In genomic region chr17:40828454-40829039, GRCh38 we compare ENCODE assay signal across 28 cellular contexts. TPM values are rescaled to one million over a fixed set of nuclear protein-coding genes. Genes with fewer than 3 reads are reported as not detected.
A peak's percentile ranks its signal among the peaks of the same experiment; 100 is the strongest.
DNase-seq lines count a peak whose midpoint lies in the region; ATAC-seq, FAIRE-seq and TF ChIP-seq lines count a peak whose summit lies in the region.
"Had no signal": no experiment of that assay in that cellular context is flagged by ENCODE, and none has a peak within 500 bp of the region (broad histone marks: within the 10 kb centered on the region; RNA-seq: fewer than 3 reads in every experiment).

No MANE protein-coding gene starts in this region.

- no peak overlapping the region for H3K4me3 Mint-ChIP-seq in activated T-helper 1 cell treated with anti-CD3 and anti-CD28 coated beads, Interleukin-12 subunit alpha, Interleukin-12 subunit beta, Interleukin-2, Interleukin-4 antibody, amounts not matched to agents 30 ng/mL and 10 ng/mL and 1 ng/mL, durations not matched to agents 14 hours and 24 hours and 36 hours
- H3K4me3 Mint-ChIP-seq: activated CD4-positive, alpha-beta T cell treated with anti-CD3 and anti-CD28 coated beads, Interleukin-2, amount 10 ng/mL, durations not matched to agents 24 days and 14 days; HFFc6; neural crest cell had no signal

- H3K79me2 ChIP-seq in K562 (ENCODE audit: control insufficient read depth, insufficient read depth, low read length) (peaks cover 66% of the 10 kb centered on the region), smooth muscle cell (ENCODE audit: low read depth) (peaks cover 3% of the 10 kb centered on the region)

- peak overlapping the region; percentile 35 for H2AFZ ChIP-seq in K562 (ENCODE audit: low read depth, low read length)
- no peak overlapping the region for H2AFZ ChIP-seq in smooth muscle cell (ENCODE audit: low read depth)

- no peak for TF ChIP-seq CTCF in heart right ventricle (IDR thresholded peaks at IDR 0.05)
- no peak for TF ChIP-seq CTCF in K562 (IDR thresholded peaks at IDR 0.05 in 2 of 3, conservative IDR thresholded peaks at IDR 0.05 in 1 of 3; ENCODE audit: insufficient read depth in 2 of 3, low read depth in 1 of 3, low read length in 3 of 3)
- TF ChIP-seq CTCF in right atrium auricular region (IDR thresholded peaks at IDR 0.05), result no peak
- TF ChIP-seq CTCF in esophagus squamous epithelium (IDR thresholded peaks at IDR 0.05), result no peak
- no peak for TF ChIP-seq CTCF in smooth muscle cell (IDR thresholded peaks at IDR 0.05; ENCODE audit: borderline replicate concordance, insufficient read depth, poor library complexity, severe bottlenecking)

- peaks cover 5% of the 10 kb centered on the region for H3K27me3 Mint-ChIP-seq in activated T-helper 1 cell treated with anti-CD3 and anti-CD28 coated beads, Interleukin-12 subunit alpha, Interleukin-12 subunit beta, Interleukin-2, Interleukin-4 antibody, amounts not matched to agents 30 ng/mL and 10 ng/mL and 1 ng/mL, durations not matched to agents 14 hours and 24 hours and 36 hours (ENCODE audit: insufficient read depth)

- H3F3A ChIP-seq in smooth muscle cell (ENCODE audit: low read depth), result no peaks in the 10 kb centered on the region

- H3K4me2 ChIP-seq in K562 (ENCODE audit: insufficient read depth, low read length), result peak overlapping the region; percentile 81
- no peak overlapping the region for H3K4me2 ChIP-seq in smooth muscle cell

- peaks cover 0 to 7% (median 0%) of the 10 kb centered on the region in 9 donors for H3K36me3 ChIP-seq in heart right ventricle
- H3K36me3 ChIP-seq in K562 (ENCODE audit: control insufficient read depth, insufficient read depth, low read length), result peaks cover 16% of the 10 kb centered on the region
- H3K36me3 ChIP-seq in right atrium auricular region, result no peaks in the 10 kb centered on the region
- no peaks in the 10 kb centered on the region for H3K36me3 ChIP-seq in aorta (ENCODE audit: control insufficient read depth in 1 of 2, insufficient read depth in 2 of 2, low read length in 1 of 2)
- peaks cover 0 to 3% (median 0%) of the 10 kb centered on the region in 3 donors for H3K36me3 ChIP-seq in esophagus squamous epithelium
- H3K36me3 ChIP-seq in smooth muscle cell (ENCODE audit: low read depth), result no peaks in the 10 kb centered on the region
- H3K36me3 ChIP-seq: lower lobe of right lung had no signal

- no peak for TF ChIP-seq RAD21 in K562 (CRISPR knock-in tag; conservative IDR thresholded peaks at IDR 0.05 in 1 of 2, IDR thresholded peaks at IDR 0.05 in 1 of 2)

- H3K9ac ChIP-seq in K562 (ENCODE audit: insufficient read depth in 1 of 2, low read depth in 2 of 2, low read length in 2 of 2), result peak overlapping the region in 1 of 2 experiments; percentile 88; a peak in 2 of 4 replicates
- H3K9ac ChIP-seq in smooth muscle cell (ENCODE audit: low read depth), result no peak overlapping the region

- H3K27ac Mint-ChIP-seq in activated T-helper 1 cell treated with anti-CD3 and anti-CD28 coated beads, Interleukin-12 subunit alpha, Interleukin-12 subunit beta, Interleukin-2, Interleukin-4 antibody, amounts not matched to agents 30 ng/mL and 10 ng/mL and 1 ng/mL, durations not matched to agents 14 hours and 24 hours and 36 hours, result no peak overlapping the region
- H3K27ac Mint-ChIP-seq: activated CD4-positive, alpha-beta T cell treated with anti-CD3 and anti-CD28 coated beads, Interleukin-2, amount 10 ng/mL, durations not matched to agents 24 days and 14 days; effector memory CD8-positive, alpha-beta T cell; HFFc6 had no signal

- POLR2A ChIA-PET in K562 (lab: Yijun Ruan, JAX), result interaction anchor here (0.6 to 1.7 kb wide), 7 partner anchors 8 to 1461 kb away, joined by 3 to 14 read pairs (median 4); no protein-coding TSS in a partner anchor

- no peak for TF ChIP-seq EP300 in K562 (IDR thresholded peaks at IDR 0.05; ENCODE audit: low read length)

- CTCF ChIA-PET in K562 (lab: Yijun Ruan, JAX; ENCODE audit: low intra/inter-chr PET ratio), result no interaction called here

- ATAC-seq in heart right ventricle (peak in 6 of 8 donors; percentile 61 to 92 (median 64)), Right ventricle myocardium superior (ENCODE audit: poor library complexity) (no peak), K562 (peak; percentile 12), aorta (ENCODE audit: low FRiP score) (peak; percentile 82)
- ATAC-seq: effector memory CD8-positive, alpha-beta T cell; psoas muscle had no signal

- H3K9me3 ChIP-seq in heart right ventricle, result no peaks in the 10 kb centered on the region
- H3K9me3 ChIP-seq in K562 (replicated peaks; ENCODE audit: control insufficient read depth, insufficient read depth, low read depth, low read length), result no peaks in the 10 kb centered on the region
- no peaks in the 10 kb centered on the region for H3K9me3 ChIP-seq in right atrium auricular region
- no peaks in the 10 kb centered on the region for H3K9me3 ChIP-seq in aorta (ENCODE audit: control insufficient read depth, low read length)
- H3K9me3 ChIP-seq in esophagus squamous epithelium, result no peaks in the 10 kb centered on the region
- no peaks in the 10 kb centered on the region for H3K9me3 ChIP-seq in smooth muscle cell (replicated peaks; ENCODE audit: low read depth)
- H3K9me3 ChIP-seq: lower lobe of right lung, psoas muscle had no signal

- TSS peak; percentile 65 for BruUV-seq in K562 (replicated peaks; lab: Mats Ljungman, UMichigan)

- H3K27me3 ChIP-seq in heart right ventricle (no peaks in the 10 kb centered on the region), K562 (ENCODE audit: control insufficient read depth in 2 of 2, insufficient read depth in 2 of 2, low read length in 2 of 2) (no peaks in the 10 kb centered on the region), right atrium auricular region (no peaks in the 10 kb centered on the region), aorta (ENCODE audit: control insufficient read depth in 1 of 2, insufficient read depth in 2 of 2, low read length in 1 of 2) (no peaks in the 10 kb centered on the region), esophagus squamous epithelium (no peaks in the 10 kb centered on the region), smooth muscle cell (ENCODE audit: low read depth) (peaks cover 33% of the 10 kb centered on the region)

- intact Hi-C loops in heart right ventricle (cut with DNase I) (loop anchor here in 1 of 10 donors (10.0 kb wide), 1 partner anchor 64 kb away; no protein-coding TSS in a partner anchor), Right ventricle myocardium superior (cut with DNase I) (no loop called here), K562 (cut with micrococcal nuclease) (loop anchor here (1.0 kb wide), 1 partner anchor 8 kb away; no protein-coding TSS in a partner anchor), aorta (cut with DNase I) (no loop called here), esophagus squamous epithelium (cut with DNase I) (no loop called here)
- intact Hi-C loops in activated T-helper 1 cell treated with anti-CD3 and anti-CD28 coated beads, Interleukin-12 subunit alpha, Interleukin-12 subunit beta, Interleukin-2, Interleukin-4 antibody, amounts not matched to agents 30 ng/mL and 10 ng/mL and 1 ng/mL, durations not matched to agents 14 hours and 24 hours and 36 hours (cut with micrococcal nuclease), result no loop called here

- peaks cover 1% of the 10 kb centered on the region for H3K36me3 Mint-ChIP-seq in activated T-helper 1 cell treated with anti-CD3 and anti-CD28 coated beads, Interleukin-12 subunit alpha, Interleukin-12 subunit beta, Interleukin-2, Interleukin-4 antibody, amounts not matched to agents 30 ng/mL and 10 ng/mL and 1 ng/mL, durations not matched to agents 14 hours and 24 hours and 36 hours (ENCODE audit: low read depth)

- H3K4me1 ChIP-seq in heart right ventricle, result peaks cover 0 to 40% (median 14%) of the 10 kb centered on the region in 9 donors
- H3K4me1 ChIP-seq in K562 (replicated peaks in 1 of 2; ENCODE audit: control insufficient read depth in 2 of 2, insufficient read depth in 2 of 2, low read length in 2 of 2), result peaks cover 22 to 47% of the 10 kb centered on the region in 2 experiments
- H3K4me1 ChIP-seq in right atrium auricular region, result peaks cover 0 to 21% of the 10 kb centered on the region in 2 donors
- H3K4me1 ChIP-seq in aorta (ENCODE audit: control insufficient read depth in 1 of 2, insufficient read depth in 2 of 2, low read length in 2 of 2), result peaks cover 5 to 7% of the 10 kb centered on the region in 2 donors
- no peaks in the 10 kb centered on the region for H3K4me1 ChIP-seq in esophagus squamous epithelium
- H3K4me1 ChIP-seq in smooth muscle cell (ENCODE audit: low read depth), result peaks cover 3% of the 10 kb centered on the region
- H3K4me1 ChIP-seq: lower lobe of right lung, psoas muscle had no signal

- no peak overlapping the region for H3K4me3 ChIP-seq in heart right ventricle
- H3K4me3 ChIP-seq in K562, result peak overlapping the region; percentile 27
- no peak overlapping the region for H3K4me3 ChIP-seq in right atrium auricular region
- peak overlapping the region; percentile 20 to 26 for H3K4me3 ChIP-seq in aorta (ENCODE audit: low read length in 2 of 2)
- H3K4me3 ChIP-seq in esophagus squamous epithelium, result no peak overlapping the region
- H3K4me3 ChIP-seq in smooth muscle cell, result no peak overlapping the region
- H3K4me3 ChIP-seq: lower lobe of right lung, psoas muscle had no signal

- DNase-seq in heart right ventricle, result no peak
- no peak for DNase-seq in Right ventricle myocardium superior
- no peak for DNase-seq in K562 (ENCODE audit: extremely low read depth in 1 of 4, low spot score in 3 of 4)
- DNase-seq in right atrium auricular region (ENCODE audit: low spot score), result no peak
- no peak for DNase-seq in aorta
- DNase-seq in activated T-helper 1 cell treated with anti-CD3 and anti-CD28 coated beads, Interleukin-12 subunit alpha, Interleukin-12 subunit beta, Interleukin-2, Interleukin-4 antibody, amounts not matched to agents 30 ng/mL and 10 ng/mL and 1 ng/mL, durations not matched to agents 14 hours and 24 hours and 36 hours (ENCODE audit: low spot score), result no peak
- DNase-seq in esophagus squamous epithelium (lab: John Stamatoyannopoulos, UW), result no peak
- no peak for DNase-seq in smooth muscle cell (lab: John Stamatoyannopoulos, UW; ENCODE audit: unreplicated experiment)
- DNase-seq: activated CD4-positive, alpha-beta T cell treated with anti-CD3 and anti-CD28 coated beads, Interleukin-2, amount 10 ng/mL, durations not matched to agents 24 days and 14 days; activated effector memory CD4-positive, alpha-beta T cell treated with anti-CD3 and anti-CD28 coated beads, Interleukin-2, amount 50 U/mL, for 16 hours; effector memory CD8-positive, alpha-beta T cell; HFFc6; hippocampal formation; lower lobe of right lung; NCI-H1417 treated with DMSO at 0.1 percent for 48 hours; NCI-H526 treated with DMSO at 0.1 percent for 48 hours; psoas muscle; SIG-M5 had no signal

- no peak; the same call in 1 of the 2 replicates for TF ChIP-seq POLR2A in K562 (conservative IDR thresholded peaks at IDR 0.05)
- no peak for TF ChIP-seq POLR2A in esophagus squamous epithelium (IDR thresholded peaks at IDR 0.05)

- no peaks in the 10 kb centered on the region for H3K9me3 Mint-ChIP-seq in activated T-helper 1 cell treated with anti-CD3 and anti-CD28 coated beads, Interleukin-12 subunit alpha, Interleukin-12 subunit beta, Interleukin-2, Interleukin-4 antibody, amounts not matched to agents 30 ng/mL and 10 ng/mL and 1 ng/mL, durations not matched to agents 14 hours and 24 hours and 36 hours
- H3K9me3 Mint-ChIP-seq: HFFc6 had no signal

- peaks cover 8% of the 10 kb centered on the region for H3K4me1 Mint-ChIP-seq in activated T-helper 1 cell treated with anti-CD3 and anti-CD28 coated beads, Interleukin-12 subunit alpha, Interleukin-12 subunit beta, Interleukin-2, Interleukin-4 antibody, amounts not matched to agents 30 ng/mL and 10 ng/mL and 1 ng/mL, durations not matched to agents 14 hours and 24 hours and 36 hours (ENCODE audit: low read depth)
- H3K4me1 Mint-ChIP-seq: neural crest cell had no signal

- no peaks in the 10 kb centered on the region for H3K9me1 ChIP-seq in K562 (ENCODE audit: control insufficient read depth, insufficient read depth, low read length)

- H3K27ac ChIP-seq in heart right ventricle (peak overlapping the region; percentile 42 to 75 (median 50)), K562 (ENCODE audit: extremely low read depth, low read depth, low read length) (peak overlapping the region; percentile 88), right atrium auricular region (peak overlapping the region; percentile 61 to 71), aorta (ENCODE audit: low read depth in 1 of 2, low read length in 2 of 2) (peak overlapping the region in 1 of 2 donors; percentile 93), esophagus squamous epithelium (no peak overlapping the region), smooth muscle cell (ENCODE audit: low read depth) (no peak overlapping the region)
- H3K27ac ChIP-seq: C4-2B, lower lobe of right lung, psoas muscle had no signal

- FAIRE-seq in K562 (lab: Jason Lieb, UNC), result no peak
- FAIRE-seq: GM18507, islet of Langerhans had no signal

- H4K20me1 ChIP-seq in K562 (replicated peaks; ENCODE audit: control insufficient read depth, insufficient read depth, low read length) (no peaks in the 10 kb centered on the region), smooth muscle cell (ENCODE audit: low read depth) (peaks cover 15% of the 10 kb centered on the region)

- in situ Hi-C loops in K562 (cut with MboI), result no loop called here

- 55 to 67% methylated on average over 4 of the region's 4 CpGs for WGBS in heart right ventricle, 2 donors
- WGBS in K562 (ENCODE audit: insufficient coverage, low coverage, missing lambda C conversion rate), result 12% methylated on average over 4 of the region's 4 CpGs
- 1 to 6% methylated on average over 4 of the region's 4 CpGs for WGBS in aorta, 2 donors
- 75 to 79% methylated on average over 4 of the region's 4 CpGs for WGBS in esophagus squamous epithelium, 2 donors
- 94% methylated on average over 4 of the region's 4 CpGs for WGBS in smooth muscle cell (ENCODE audit: low lambda C conversion rate)

RNA-seq across cellular contexts. Expression of gene KRT10, which starts 6.1 kb away (rescaled TPM):
- 10 to 100 TPM; 40.9 to 63.1 (median 48.5) TPM for total RNA-seq in heart right ventricle
- 10 to 100 TPM; 44.0 to 86.8 TPM for polyA plus RNA-seq in heart right ventricle
- total RNA-seq in Right ventricle myocardium superior, result 50.3 TPM
- total RNA-seq in K562 (2011; cell fraction: chromatin; rRNA removed; ENCODE audit: low replicate concordance), result 11.6 and 27.7 TPM in 2 replicates
- total RNA-seq in K562 (2011; cell fraction: nucleolus; rRNA removed), result 10.5 and 12.3 TPM in 2 replicates
- total RNA-seq in K562 (2011; cell fraction: nucleoplasm; rRNA removed), result 19.1 and 28.6 TPM in 2 replicates
- 64.0 and 70.5 TPM in 2 replicates for total RNA-seq in K562 (2014; rRNA removed)
- 80.8 and 101 TPM in 2 replicates for total RNA-seq in K562 (2014; rRNA removed; fragmentation: Illumina TruSeq; extraction: Trizol)
- 45.7 and 51.0 TPM in 2 replicates for total RNA-seq in K562 (2015; rRNA removed; fragmentation: Illumina TruSeq; extraction: Trizol)
- total RNA-seq in K562 (2021), result 153 and 166 TPM in 2 replicates
- 38.5 and 179 TPM in 2 replicates for polyA plus RNA-seq in K562 (2011; rRNA removed)
- polyA plus RNA-seq in K562 (2011; cell fraction: cytosol; rRNA removed), result 14.5 and 29.1 TPM in 2 replicates
- 13.4 and 14.2 TPM in 2 replicates for polyA plus RNA-seq in K562 (2011; cell fraction: nucleus; rRNA removed)
- 97.2 and 238 TPM in 2 replicates for polyA plus RNA-seq in K562 (2012)
- 76.2 and 80.2 TPM in 2 replicates for polyA plus RNA-seq in K562 (2014; fragmentation: Illumina TruSeq; extraction: Trizol)
- polyA plus RNA-seq in K562 (2014; fragmentation: Nextera tagmentation; extraction: Ambion mirVana), result 10 to 100 TPM; 47.0 to 54.6 TPM
- polyA plus RNA-seq in K562 (2014; rRNA removed), result 110 and 139 TPM in 2 replicates
- 5.6 and 37.3 TPM in 2 replicates for polyA minus RNA-seq in K562 (2011; rRNA and poly(A)+ RNA removed)
- polyA minus RNA-seq in K562 (2011; cell fraction: cytosol; rRNA and poly(A)+ RNA removed), result 6.6 and 21.6 TPM in 2 replicates
- polyA minus RNA-seq in K562 (2011; cell fraction: nucleus; rRNA and poly(A)+ RNA removed), result 2.4 and 4.8 TPM in 2 replicates
- total RNA-seq in right atrium auricular region, result 10 to 100 TPM; 18.9 to 21.5 TPM
- 10 to 100 TPM; 35.3 to 39.3 TPM for total RNA-seq in aorta
- polyA plus RNA-seq in aorta, result 10 to 100 TPM; 39.3 to 39.7 TPM
- total RNA-seq in activated T-helper 1 cell treated with anti-CD3 and anti-CD28 coated beads, Interleukin-12 subunit alpha, Interleukin-12 subunit beta, Interleukin-2, Interleukin-4 antibody, amounts not matched to agents 30 ng/mL and 10 ng/mL and 1 ng/mL, durations not matched to agents 14 hours and 24 hours and 36 hours, result 27.2 and 28.0 TPM in 2 replicates
- 10 to 100 TPM; 14.4 to 50.0 (median 33.2) TPM for total RNA-seq in esophagus squamous epithelium
- total RNA-seq in smooth muscle cell, result 29.0 and 48.0 TPM in 2 replicates
- polyA plus RNA-seq in smooth muscle cell, result 186 and 189 TPM in 2 replicates

RNA-seq across cellular contexts. Expression of gene KRT28, which starts 28.8 kb away (rescaled TPM):
- total RNA-seq in heart right ventricle (not detected), Right ventricle myocardium superior (not detected), K562 (2014; rRNA removed) (not detected in 2 replicates), K562 (2014; rRNA removed; fragmentation: Illumina TruSeq; extraction: Trizol) (not detected in 2 replicates), K562 (2015; rRNA removed; fragmentation: Illumina TruSeq; extraction: Trizol) (not detected in 2 replicates), K562 (2021) (not detected in 2 replicates), right atrium auricular region (not detected), aorta (not detected), esophagus squamous epithelium (not detected), smooth muscle cell (not detected in 2 replicates)
- polyA plus RNA-seq in heart right ventricle (not detected), K562 (2011; rRNA removed) (not detected in 2 replicates), K562 (2014; fragmentation: Illumina TruSeq; extraction: Trizol) (not detected in 2 replicates), K562 (2014; fragmentation: Nextera tagmentation; extraction: Ambion mirVana) (not detected), K562 (2014; rRNA removed) (not detected in 2 replicates), aorta (not detected), smooth muscle cell (not detected in 2 replicates)
- total RNA-seq in K562 (2011; cell fraction: chromatin; rRNA removed; ENCODE audit: low replicate concordance), result not detected in 2 replicates
- not detected in 2 replicates for total RNA-seq in K562 (2011; cell fraction: nucleolus; rRNA removed)
- not detected in 2 replicates for total RNA-seq in K562 (2011; cell fraction: nucleoplasm; rRNA removed)
- polyA plus RNA-seq in K562 (2011; cell fraction: cytosol; rRNA removed), result not detected in 2 replicates
- not detected in 2 replicates for polyA plus RNA-seq in K562 (2011; cell fraction: nucleus; rRNA removed)
- polyA plus RNA-seq in K562 (2012), result not detected in 2 replicates
- polyA minus RNA-seq in K562 (2011; rRNA and poly(A)+ RNA removed), result not detected in 2 replicates
- not detected in 2 replicates for polyA minus RNA-seq in K562 (2011; cell fraction: cytosol; rRNA and poly(A)+ RNA removed)
- polyA minus RNA-seq in K562 (2011; cell fraction: nucleus; rRNA and poly(A)+ RNA removed), result not detected in 2 replicates
- not detected in 2 replicates for total RNA-seq in activated T-helper 1 cell treated with anti-CD3 and anti-CD28 coated beads, Interleukin-12 subunit alpha, Interleukin-12 subunit beta, Interleukin-2, Interleukin-4 antibody, amounts not matched to agents 30 ng/mL and 10 ng/mL and 1 ng/mL, durations not matched to agents 14 hours and 24 hours and 36 hours
- total RNA-seq: activated CD4-positive, alpha-beta T cell treated with anti-CD3 and anti-CD28 coated beads, Interleukin-2, amount 10 ng/mL, durations not matched to agents 24 days and 14 days; fibroblast of villous mesenchyme; G401; HFFc6; lower lobe of right lung; M059J; mucosa of gallbladder; neural crest cell; psoas muscle; T-helper 1 cell treated with Interleukin-12 subunit alpha and Interleukin-12 subunit beta and Interleukin-4 antibody, amounts not matched to agents 30 ng/mL and 1 ng/mL, for 36 hours had no signal
- polyA plus RNA-seq: adipose tissue, psoas muscle had no signal

RNA-seq across cellular contexts. Expression of gene KRT12, which starts 38.5 kb away (rescaled TPM):
- total RNA-seq in heart right ventricle (not detected), Right ventricle myocardium superior (not detected), K562 (2014; rRNA removed) (6.2 and 7.5 TPM in 2 replicates), K562 (2014; rRNA removed; fragmentation: Illumina TruSeq; extraction: Trizol) (1.7 and 1.9 TPM in 2 replicates), K562 (2015; rRNA removed; fragmentation: Illumina TruSeq; extraction: Trizol) (2.3 and 3.1 TPM in 2 replicates), K562 (2021) (1.9 and 2.4 TPM in 2 replicates), right atrium auricular region (not detected), aorta (not detected), esophagus squamous epithelium (not detected), smooth muscle cell (not detected in 2 replicates)
- polyA plus RNA-seq in heart right ventricle (not detected), K562 (2011; rRNA removed) (0.63 and 0.91 TPM in 2 replicates), K562 (2014; fragmentation: Illumina TruSeq; extraction: Trizol) (2.2 and 2.9 TPM in 2 replicates), K562 (2014; fragmentation: Nextera tagmentation; extraction: Ambion mirVana) (under 1 TPM; 0.18 to 0.53 TPM), K562 (2014; rRNA removed) (3.0 and 7.0 TPM in 2 replicates), aorta (1 to 10 TPM in 1 of 2 donors, not detected in 1; 1.0 TPM), smooth muscle cell (not detected in 2 replicates)
- 1.2 TPM in 1 of 2 replicates, not detected in the other for total RNA-seq in K562 (2011; cell fraction: chromatin; rRNA removed; ENCODE audit: low replicate concordance)
- 1.3 TPM in 1 of 2 replicates, not detected in the other for total RNA-seq in K562 (2011; cell fraction: nucleolus; rRNA removed)
- total RNA-seq in K562 (2011; cell fraction: nucleoplasm; rRNA removed), result not detected in 2 replicates
- polyA plus RNA-seq in K562 (2011; cell fraction: cytosol; rRNA removed), result 0.74 and 1.6 TPM in 2 replicates
- 0.38 and 0.46 TPM in 2 replicates for polyA plus RNA-seq in K562 (2011; cell fraction: nucleus; rRNA removed)
- 3.5 and 4.4 TPM in 2 replicates for polyA plus RNA-seq in K562 (2012)
- polyA minus RNA-seq in K562 (2011; rRNA and poly(A)+ RNA removed), result 0.18 and 0.42 TPM in 2 replicates
- not detected in 2 replicates for polyA minus RNA-seq in K562 (2011; cell fraction: cytosol; rRNA and poly(A)+ RNA removed)
- polyA minus RNA-seq in K562 (2011; cell fraction: nucleus; rRNA and poly(A)+ RNA removed), result 0.54 and 0.56 TPM in 2 replicates
- not detected in 2 replicates for total RNA-seq in activated T-helper 1 cell treated with anti-CD3 and anti-CD28 coated beads, Interleukin-12 subunit alpha, Interleukin-12 subunit beta, Interleukin-2, Interleukin-4 antibody, amounts not matched to agents 30 ng/mL and 10 ng/mL and 1 ng/mL, durations not matched to agents 14 hours and 24 hours and 36 hours
- total RNA-seq: activated CD4-positive, alpha-beta T cell treated with anti-CD3 and anti-CD28 coated beads, Interleukin-2, amount 10 ng/mL, durations not matched to agents 24 days and 14 days; fibroblast of villous mesenchyme; G401; HFFc6; lower lobe of right lung; M059J; mucosa of gallbladder; neural crest cell; psoas muscle; T-helper 1 cell treated with Interleukin-12 subunit alpha and Interleukin-12 subunit beta and Interleukin-4 antibody, amounts not matched to agents 30 ng/mL and 1 ng/mL, for 36 hours had no signal
- polyA plus RNA-seq: adipose tissue, psoas muscle had no signal

RNA-seq across cellular contexts. Expression of gene KRT27, which starts 46.2 kb away (rescaled TPM):
- under 1 TPM in 1 of 10 donors, not detected in 9; 0.21 TPM for total RNA-seq in heart right ventricle
- not detected for polyA plus RNA-seq in heart right ventricle
- not detected for total RNA-seq in Right ventricle myocardium superior
- total RNA-seq in K562 (2011; cell fraction: chromatin; rRNA removed; ENCODE audit: low replicate concordance), result not detected in 2 replicates
- not detected in 2 replicates for total RNA-seq in K562 (2011; cell fraction: nucleolus; rRNA removed)
- total RNA-seq in K562 (2011; cell fraction: nucleoplasm; rRNA removed), result not detected in 2 replicates
- total RNA-seq in K562 (2014; rRNA removed), result not detected in 2 replicates
- not detected in 2 replicates for total RNA-seq in K562 (2014; rRNA removed; fragmentation: Illumina TruSeq; extraction: Trizol)
- total RNA-seq in K562 (2015; rRNA removed; fragmentation: Illumina TruSeq; extraction: Trizol), result not detected in 2 replicates
- total RNA-seq in K562 (2021), result 0.11 TPM in 1 of 2 replicates, not detected in the other
- polyA plus RNA-seq in K562 (2011; rRNA removed), result not detected in 2 replicates
- not detected in 2 replicates for polyA plus RNA-seq in K562 (2011; cell fraction: cytosol; rRNA removed)
- polyA plus RNA-seq in K562 (2011; cell fraction: nucleus; rRNA removed), result not detected in 2 replicates
- polyA plus RNA-seq in K562 (2012), result not detected in 2 replicates
- not detected in 2 replicates for polyA plus RNA-seq in K562 (2014; fragmentation: Illumina TruSeq; extraction: Trizol)
- polyA plus RNA-seq in K562 (2014; fragmentation: Nextera tagmentation; extraction: Ambion mirVana), result under 1 TPM in 1 of 2 experiments, not detected in 1; 0.10 TPM
- polyA plus RNA-seq in K562 (2014; rRNA removed), result not detected in 2 replicates
- polyA minus RNA-seq in K562 (2011; rRNA and poly(A)+ RNA removed), result not detected in 2 replicates
- not detected in 2 replicates for polyA minus RNA-seq in K562 (2011; cell fraction: cytosol; rRNA and poly(A)+ RNA removed)
- polyA minus RNA-seq in K562 (2011; cell fraction: nucleus; rRNA and poly(A)+ RNA removed), result not detected in 2 replicates
- not detected for total RNA-seq in right atrium auricular region
- total RNA-seq in aorta, result not detected
- not detected for polyA plus RNA-seq in aorta
- not detected in 2 replicates for total RNA-seq in activated T-helper 1 cell treated with anti-CD3 and anti-CD28 coated beads, Interleukin-12 subunit alpha, Interleukin-12 subunit beta, Interleukin-2, Interleukin-4 antibody, amounts not matched to agents 30 ng/mL and 10 ng/mL and 1 ng/mL, durations not matched to agents 14 hours and 24 hours and 36 hours
- not detected for total RNA-seq in esophagus squamous epithelium
- 1.1 TPM in 1 of 2 replicates, not detected in the other for total RNA-seq in smooth muscle cell
- 0.32 and 0.54 TPM in 2 replicates for polyA plus RNA-seq in smooth muscle cell
- total RNA-seq: activated CD4-positive, alpha-beta T cell treated with anti-CD3 and anti-CD28 coated beads, Interleukin-2, amount 10 ng/mL, durations not matched to agents 24 days and 14 days; fibroblast of villous mesenchyme; G401; HFFc6; lower lobe of right lung; M059J; mucosa of gallbladder; neural crest cell; psoas muscle; T-helper 1 cell treated with Interleukin-12 subunit alpha and Interleukin-12 subunit beta and Interleukin-4 antibody, amounts not matched to agents 30 ng/mL and 1 ng/mL, for 36 hours had no signal

RNA-seq across cellular contexts. Expression of gene KRT20, which starts 56.5 kb away (rescaled TPM):
- total RNA-seq in heart right ventricle (not detected), Right ventricle myocardium superior (not detected), K562 (2014; rRNA removed) (not detected in 2 replicates), K562 (2014; rRNA removed; fragmentation: Illumina TruSeq; extraction: Trizol) (not detected in 2 replicates), K562 (2015; rRNA removed; fragmentation: Illumina TruSeq; extraction: Trizol) (not detected in 2 replicates), K562 (2021) (0.44 and 0.51 TPM in 2 replicates), right atrium auricular region (not detected), aorta (not detected), esophagus squamous epithelium (not detected), smooth muscle cell (not detected in 2 replicates)
- polyA plus RNA-seq in heart right ventricle (not detected), K562 (2011; rRNA removed) (not detected in 2 replicates), K562 (2014; fragmentation: Illumina TruSeq; extraction: Trizol) (not detected in 2 replicates), K562 (2014; fragmentation: Nextera tagmentation; extraction: Ambion mirVana) (not detected), K562 (2014; rRNA removed) (not detected in 2 replicates), aorta (100 to 1,000 TPM in 1 of 2 donors, 1 to 10 TPM in 1; 3.9 to 193 TPM), smooth muscle cell (not detected in 2 replicates)
- not detected in 2 replicates for total RNA-seq in K562 (2011; cell fraction: chromatin; rRNA removed; ENCODE audit: low replicate concordance)
- total RNA-seq in K562 (2011; cell fraction: nucleolus; rRNA removed), result not detected in 2 replicates
- not detected in 2 replicates for total RNA-seq in K562 (2011; cell fraction: nucleoplasm; rRNA removed)
- not detected in 2 replicates for polyA plus RNA-seq in K562 (2011; cell fraction: cytosol; rRNA removed)
- polyA plus RNA-seq in K562 (2011; cell fraction: nucleus; rRNA removed), result not detected in 2 replicates
- not detected in 2 replicates for polyA plus RNA-seq in K562 (2012)
- not detected in 2 replicates for polyA minus RNA-seq in K562 (2011; rRNA and poly(A)+ RNA removed)
- not detected in 2 replicates for polyA minus RNA-seq in K562 (2011; cell fraction: cytosol; rRNA and poly(A)+ RNA removed)
- not detected in 2 replicates for polyA minus RNA-seq in K562 (2011; cell fraction: nucleus; rRNA and poly(A)+ RNA removed)
- total RNA-seq in activated T-helper 1 cell treated with anti-CD3 and anti-CD28 coated beads, Interleukin-12 subunit alpha, Interleukin-12 subunit beta, Interleukin-2, Interleukin-4 antibody, amounts not matched to agents 30 ng/mL and 10 ng/mL and 1 ng/mL, durations not matched to agents 14 hours and 24 hours and 36 hours, result not detected in 2 replicates
- total RNA-seq: activated CD4-positive, alpha-beta T cell treated with anti-CD3 and anti-CD28 coated beads, Interleukin-2, amount 10 ng/mL, durations not matched to agents 24 days and 14 days; fibroblast of villous mesenchyme; G401; HFFc6; lower lobe of right lung; M059J; neural crest cell; T-helper 1 cell treated with Interleukin-12 subunit alpha and Interleukin-12 subunit beta and Interleukin-4 antibody, amounts not matched to agents 30 ng/mL and 1 ng/mL, for 36 hours had no signal

Comparison
In these comparisons a context has a peak if more than half of its experiments do, and no peak if none do; other contexts are left out.
1. H3K27ac ChIP-seq: peak in heart right ventricle (10 of 10), K562 (single experiment) and right atrium auricular region (2 of 2); none in esophagus squamous epithelium (0 of 4) and smooth muscle cell (single experiment).
2. H3K4me3 ChIP-seq: peak in K562 (single experiment) and aorta (2 of 2); none in heart right ventricle (0 of 10), right atrium auricular region (0 of 2), esophagus squamous epithelium (0 of 4) and smooth muscle cell (single experiment).